ENCODE assay signal across 8 cellular contexts in genomic region chr16:27179500-27180072, GRCh38. TPM values are rescaled to one million over a fixed set of nuclear protein-coding genes. Genes with fewer than 3 reads are reported as not detected.
A peak's percentile ranks its signal among the peaks of the same experiment; 100 is the strongest.
DNase-seq lines count a peak whose midpoint lies in the region; ATAC-seq and TF ChIP-seq lines count a peak whose summit lies in the region.

No MANE protein-coding gene starts in this region.

- peak; percentile 83 for ATAC-seq in GM19467 (IDR thresholded peaks at IDR 0.05; ENCODE audit: unreplicated experiment)

- intact Hi-C loops in ascending aorta (cut with DNase I) = loop anchor here (2.0 kb wide), 2 partner anchors 189 to 277 kb away; no protein-coding TSS in a partner anchor

- H3K27me3 Mint-ChIP-seq in T-helper 2 cell treated with Interferon-gamma antibody and Interleukin-4, amounts not matched to agents 5 μg/mL and 100 μg/mL, for 36 hours (ENCODE audit: low read depth) = no peaks in the 10 kb centered on the region

- H4K20me1 ChIP-seq in hepatocyte (ENCODE audit: insufficient read depth, poor library complexity, severe bottlenecking) = no peaks in the 10 kb centered on the region
- no peaks in the 10 kb centered on the region for H4K20me1 ChIP-seq in smooth muscle cell (ENCODE audit: low read depth)

- no peak overlapping the region for H3K4me3 ChIP-seq in ascending aorta
- H3K4me3 ChIP-seq in hepatocyte = no peak overlapping the region
- H3K4me3 ChIP-seq in smooth muscle cell = no peak overlapping the region

- TF ChIP-seq CTCF in ascending aorta (IDR thresholded peaks at IDR 0.05) (peak; percentile 80 to 88 (median 87)), hepatocyte (IDR thresholded peaks at IDR 0.05; ENCODE audit: poor library complexity) (peak; percentile 70), smooth muscle cell (IDR thresholded peaks at IDR 0.05; ENCODE audit: borderline replicate concordance, insufficient read depth, poor library complexity, severe bottlenecking) (peak; percentile 75)

- peaks cover 43% of the 10 kb centered on the region for H3K4me1 Mint-ChIP-seq in T-helper 2 cell treated with Interferon-gamma antibody and Interleukin-4, amounts not matched to agents 5 μg/mL and 100 μg/mL, for 36 hours (ENCODE audit: low read depth)

- H2AFZ ChIP-seq in hepatocyte (no peak overlapping the region), smooth muscle cell (ENCODE audit: low read depth) (peak overlapping the region; percentile 5)

- H3K9ac ChIP-seq in smooth muscle cell (ENCODE audit: low read depth) = no peak overlapping the region

- H3K4me1 ChIP-seq in ascending aorta = no peaks in the 10 kb centered on the region
- H3K4me1 ChIP-seq in hepatocyte (ENCODE audit: insufficient read depth) = no peaks in the 10 kb centered on the region
- H3K4me1 ChIP-seq in smooth muscle cell (ENCODE audit: low read depth) = no peaks in the 10 kb centered on the region

- no peaks in the 10 kb centered on the region for H3F3A ChIP-seq in smooth muscle cell (ENCODE audit: low read depth)

- H3K4me2 ChIP-seq in hepatocyte (no peak overlapping the region), smooth muscle cell (no peak overlapping the region)

- H3K36me3 ChIP-seq in ascending aorta (no peaks in the 10 kb centered on the region), hepatocyte (replicated peaks; ENCODE audit: insufficient read depth, low read depth) (no peaks in the 10 kb centered on the region), smooth muscle cell (ENCODE audit: low read depth) (no peaks in the 10 kb centered on the region)

- H3K79me2 ChIP-seq in hepatocyte (no peaks in the 10 kb centered on the region), smooth muscle cell (ENCODE audit: low read depth) (no peaks in the 10 kb centered on the region)

- H3K9me3 ChIP-seq in ascending aorta (no peaks in the 10 kb centered on the region), hepatocyte (ENCODE audit: low read depth) (no peaks in the 10 kb centered on the region), smooth muscle cell (replicated peaks; ENCODE audit: low read depth) (no peaks in the 10 kb centered on the region)

- H3K27ac Mint-ChIP-seq in T-helper 2 cell treated with Interferon-gamma antibody and Interleukin-4, amounts not matched to agents 5 μg/mL and 100 μg/mL, for 36 hours = peak overlapping the region; percentile 69

- 23% methylated on average over 13 of the region's 13 CpGs for WGBS in hepatocyte (ENCODE audit: low lambda C conversion rate, missing lambda C conversion rate)
- 27% methylated on average over 13 of the region's 13 CpGs for WGBS in smooth muscle cell (ENCODE audit: low lambda C conversion rate)

- DNase-seq in CD1c-positive myeloid dendritic cell (ENCODE audit: extremely low spot score) (peak; percentile 92), Kasumi-1 (lab: John Stamatoyannopoulos, UW) (peak; percentile 71 to 75), ascending aorta (ENCODE audit: low spot score in 2 of 2) (peak; percentile 21 to 91), hepatocyte (ENCODE audit: low spot score) (peak; percentile 80), smooth muscle cell (lab: John Stamatoyannopoulos, UW; ENCODE audit: unreplicated experiment) (peak; percentile 31), NCI-H2107 (lab: John Stamatoyannopoulos, UW) (no peak)
- peak; percentile 82 for DNase-seq in T-helper 2 cell treated with Interferon-gamma antibody and Interleukin-4, amounts not matched to agents 5 μg/mL and 100 μg/mL, for 36 hours (ENCODE audit: low spot score)

- H3K9me3 Mint-ChIP-seq in T-helper 2 cell treated with Interferon-gamma antibody and Interleukin-4, amounts not matched to agents 5 μg/mL and 100 μg/mL, for 36 hours = no peaks in the 10 kb centered on the region

- no peaks in the 10 kb centered on the region for H3K36me3 Mint-ChIP-seq in T-helper 2 cell treated with Interferon-gamma antibody and Interleukin-4, amounts not matched to agents 5 μg/mL and 100 μg/mL, for 36 hours (ENCODE audit: low read depth)

- peak overlapping the region; percentile 24 for H3K4me3 Mint-ChIP-seq in T-helper 2 cell treated with Interferon-gamma antibody and Interleukin-4, amounts not matched to agents 5 μg/mL and 100 μg/mL, for 36 hours

- no peak overlapping the region for H3K27ac ChIP-seq in ascending aorta
- no peak overlapping the region for H3K27ac ChIP-seq in hepatocyte
- H3K27ac ChIP-seq in smooth muscle cell (ENCODE audit: low read depth) = no peak overlapping the region

- H3K27me3 ChIP-seq in ascending aorta = no peaks in the 10 kb centered on the region
- no peaks in the 10 kb centered on the region for H3K27me3 ChIP-seq in hepatocyte
- H3K27me3 ChIP-seq in smooth muscle cell (ENCODE audit: low read depth) = no peaks in the 10 kb centered on the region

- H3K9me2 ChIP-seq in hepatocyte (replicated peaks; ENCODE audit: insufficient read depth) = no peaks in the 10 kb centered on the region

RNA-seq across cellular contexts. Expression of gene KDM8, which starts 23.7 kb away (rescaled TPM):
- total RNA-seq in ascending aorta = 55.5 TPM
- 7.2 and 11.5 TPM in 2 replicates for total RNA-seq in hepatocyte
- 5.6 and 9.7 TPM in 2 replicates for polyA plus RNA-seq in hepatocyte
- 0.81 and 2.6 TPM in 2 replicates for total RNA-seq in smooth muscle cell
- polyA plus RNA-seq in smooth muscle cell = 3.1 and 3.5 TPM in 2 replicates
